ENCODE assay signal across 1 cellular context in genomic region chr3:111285188-111285547, GRCh38.
TF ChIP-seq lines count a peak whose summit lies in the region.

No MANE protein-coding gene starts in this region.

TF ChIP-seq in GM23338, 12 proteins besides CTCF, POLR2A, EP300 and RAD21 (continued from another document):
- TF ChIP-seq, protein P1, sequence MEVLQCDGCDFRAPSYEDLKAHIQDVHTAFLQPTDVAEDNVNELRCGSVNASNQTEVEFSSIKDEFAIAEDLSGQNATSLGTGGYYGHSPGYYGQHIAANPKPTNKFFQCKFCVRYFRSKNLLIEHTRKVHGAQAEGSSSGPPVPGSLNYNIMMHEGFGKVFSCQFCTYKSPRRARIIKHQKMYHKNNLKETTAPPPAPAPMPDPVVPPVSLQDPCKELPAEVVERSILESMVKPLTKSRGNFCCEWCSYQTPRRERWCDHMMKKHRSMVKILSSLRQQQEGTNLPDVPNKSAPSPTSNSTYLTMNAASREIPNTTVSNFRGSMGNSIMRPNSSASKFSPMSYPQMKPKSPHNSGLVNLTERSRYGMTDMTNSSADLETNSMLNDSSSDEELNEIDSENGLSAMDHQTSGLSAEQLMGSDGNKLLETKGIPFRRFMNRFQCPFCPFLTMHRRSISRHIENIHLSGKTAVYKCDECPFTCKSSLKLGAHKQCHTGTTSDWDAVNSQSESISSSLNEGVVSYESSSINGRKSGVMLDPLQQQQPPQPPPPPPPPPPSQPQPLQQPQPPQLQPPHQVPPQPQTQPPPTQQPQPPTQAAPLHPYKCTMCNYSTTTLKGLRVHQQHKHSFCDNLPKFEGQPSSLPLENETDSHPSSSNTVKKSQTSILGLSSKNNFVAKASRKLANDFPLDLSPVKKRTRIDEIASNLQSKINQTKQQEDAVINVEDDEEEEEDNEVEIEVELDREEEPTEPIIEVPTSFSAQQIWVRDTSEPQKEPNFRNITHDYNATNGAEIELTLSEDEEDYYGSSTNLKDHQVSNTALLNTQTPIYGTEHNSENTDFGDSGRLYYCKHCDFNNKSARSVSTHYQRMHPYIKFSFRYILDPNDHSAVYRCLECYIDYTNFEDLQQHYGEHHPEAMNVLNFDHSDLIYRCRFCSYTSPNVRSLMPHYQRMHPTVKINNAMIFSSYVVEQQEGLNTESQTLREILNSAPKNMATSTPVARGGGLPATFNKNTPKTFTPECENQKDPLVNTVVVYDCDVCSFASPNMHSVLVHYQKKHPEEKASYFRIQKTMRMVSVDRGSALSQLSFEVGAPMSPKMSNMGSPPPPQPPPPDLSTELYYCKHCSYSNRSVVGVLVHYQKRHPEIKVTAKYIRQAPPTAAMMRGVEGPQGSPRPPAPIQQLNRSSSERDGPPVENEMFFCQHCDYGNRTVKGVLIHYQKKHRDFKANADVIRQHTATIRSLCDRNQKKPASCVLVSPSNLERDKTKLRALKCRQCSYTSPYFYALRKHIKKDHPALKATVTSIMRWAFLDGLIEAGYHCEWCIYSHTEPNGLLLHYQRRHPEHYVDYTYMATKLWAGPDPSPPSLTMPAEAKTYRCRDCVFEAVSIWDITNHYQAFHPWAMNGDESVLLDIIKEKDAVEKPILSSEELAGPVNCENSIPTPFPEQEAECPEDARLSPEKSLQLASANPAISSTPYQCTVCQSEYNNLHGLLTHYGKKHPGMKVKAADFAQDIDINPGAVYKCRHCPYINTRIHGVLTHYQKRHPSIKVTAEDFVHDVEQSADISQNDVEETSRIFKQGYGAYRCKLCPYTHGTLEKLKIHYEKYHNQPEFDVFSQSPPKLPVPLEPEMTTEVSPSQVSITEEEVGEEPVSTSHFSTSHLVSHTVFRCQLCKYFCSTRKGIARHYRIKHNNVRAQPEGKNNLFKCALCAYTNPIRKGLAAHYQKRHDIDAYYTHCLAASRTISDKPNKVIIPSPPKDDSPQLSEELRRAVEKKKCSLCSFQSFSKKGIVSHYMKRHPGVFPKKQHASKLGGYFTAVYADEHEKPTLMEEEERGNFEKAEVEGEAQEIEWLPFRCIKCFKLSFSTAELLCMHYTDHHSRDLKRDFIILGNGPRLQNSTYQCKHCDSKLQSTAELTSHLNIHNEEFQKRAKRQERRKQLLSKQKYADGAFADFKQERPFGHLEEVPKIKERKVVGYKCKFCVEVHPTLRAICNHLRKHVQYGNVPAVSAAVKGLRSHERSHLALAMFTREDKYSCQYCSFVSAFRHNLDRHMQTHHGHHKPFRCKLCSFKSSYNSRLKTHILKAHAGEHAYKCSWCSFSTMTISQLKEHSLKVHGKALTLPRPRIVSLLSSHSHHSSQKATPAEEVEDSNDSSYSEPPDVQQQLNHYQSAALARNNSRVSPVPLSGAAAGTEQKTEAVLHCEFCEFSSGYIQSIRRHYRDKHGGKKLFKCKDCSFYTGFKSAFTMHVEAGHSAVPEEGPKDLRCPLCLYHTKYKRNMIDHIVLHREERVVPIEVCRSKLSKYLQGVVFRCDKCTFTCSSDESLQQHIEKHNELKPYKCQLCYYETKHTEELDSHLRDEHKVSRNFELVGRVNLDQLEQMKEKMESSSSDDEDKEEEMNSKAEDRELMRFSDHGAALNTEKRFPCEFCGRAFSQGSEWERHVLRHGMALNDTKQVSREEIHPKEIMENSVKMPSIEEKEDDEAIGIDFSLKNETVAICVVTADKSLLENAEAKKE (CRISPR knock-in tag; IDR thresholded peaks at IDR 0.05) = no peak
